ENCODE assay signal across 33 cellular contexts in the genomic region with DNA sequence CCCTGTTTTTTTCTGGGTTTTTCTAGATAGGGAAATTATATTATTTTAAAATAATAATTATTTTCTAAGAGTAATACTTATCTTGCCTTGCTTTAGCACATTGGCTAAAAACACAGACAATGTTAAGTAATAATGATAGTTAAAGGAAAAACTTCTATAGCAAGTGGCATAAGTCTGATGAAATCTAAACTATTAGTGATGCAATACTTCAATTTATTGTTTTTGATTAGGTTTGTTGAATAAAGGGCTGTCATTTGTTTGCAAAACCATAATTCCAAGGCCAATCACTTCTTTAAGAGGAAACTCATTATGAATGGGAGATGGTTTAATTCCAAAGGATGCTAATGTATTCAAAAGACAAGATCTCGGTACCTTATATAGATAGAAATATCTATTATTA.
DNase-seq lines count a peak whose midpoint lies in the region; ATAC-seq, FAIRE-seq and TF ChIP-seq lines count a peak whose summit lies in the region.
"Had no signal": no experiment of that assay in that cellular context is flagged by ENCODE, and none has a peak within 500 bp of the region (broad histone marks: within the 10 kb centered on the region; RNA-seq: fewer than 3 reads in every experiment).

No MANE protein-coding gene starts in this region.

- DNase-seq in HepG2 (ENCODE audit: low spot score) (no peak), right lobe of liver (no peak), IMR-90 (no peak), K562 (ENCODE audit: extremely low read depth in 1 of 4, low spot score in 3 of 4) (no peak), ascending aorta (ENCODE audit: low spot score in 2 of 2) (no peak)
- DNase-seq in activated CD4-positive, alpha-beta T cell treated with anti-CD3 and anti-CD28 coated beads for 4 hours: no peak
- DNase-seq: 8988T; ACHN; AML-193; BE2C; C1 segment of cervical spinal cord; Caco-2; Calu3; CD4-positive, alpha-beta memory T cell; CD4-positive, alpha-beta T cell; CD4-positive, CD25-positive, alpha-beta regulatory T cell; CD8-positive, alpha-beta memory T cell; CD8-positive, alpha-beta T cell; COR-L47; DMS 273 treated with DMSO at 0.1 percent for 48 hours; DMS153; DMS53; DMS79; DMS79 treated with DMSO at 0.1 percent for 48 hours; DND-41; EL had no signal

- H2BK120ac ChIP-seq in IMR-90 (ENCODE audit: low read depth, low read length): no peak overlapping the region

- H3K14ac ChIP-seq in IMR-90 (replicated peaks; ENCODE audit: low read depth, low read length): no peak overlapping the region

- H3K9me1 ChIP-seq in IMR-90 (ENCODE audit: insufficient read depth, low read length) (no peaks in the 10 kb centered on the region), K562 (ENCODE audit: control insufficient read depth, insufficient read depth, low read length) (no peaks in the 10 kb centered on the region)

- TF ChIP-seq POLR2A in HepG2 (IDR thresholded peaks at IDR 0.05; ENCODE audit: insufficient read depth in 1 of 2, low read depth in 2 of 2, low read length in 2 of 2) (no peak), right lobe of liver (IDR thresholded peaks at IDR 0.05) (no peak), IMR-90 (IDR thresholded peaks at IDR 0.05; ENCODE audit: low read depth, low read length) (no peak), K562 (conservative IDR thresholded peaks at IDR 0.05) (no peak)

- H2BK20ac ChIP-seq in IMR-90 (ENCODE audit: low read depth, low read length): no peak overlapping the region

- no peak overlapping the region for H2BK5ac ChIP-seq in IMR-90 (ENCODE audit: low read depth, low read length, poor library complexity, severe bottlenecking)

- no peaks in the 10 kb centered on the region for H4K20me1 ChIP-seq in HepG2 (ENCODE audit: insufficient read depth, low read length)
- H4K20me1 ChIP-seq in IMR-90 (ENCODE audit: insufficient read depth, low read length): no peaks in the 10 kb centered on the region
- H4K20me1 ChIP-seq in K562 (replicated peaks; ENCODE audit: control insufficient read depth, insufficient read depth, low read length): no peaks in the 10 kb centered on the region
- H4K20me1 ChIP-seq: BLaER1; BLaER1 treated with 17β-estradiol and CSF1 and Interleukin-3, amounts not matched to agents 10 nM and 100 nM had no signal

- CTCF ChIA-PET in HepG2 (lab: Yijun Ruan, JAX; ENCODE audit: low intra/inter-chr PET ratio, low total read pairs): no interaction called here
- CTCF ChIA-PET in IMR-90 (lab: Yijun Ruan, JAX): no interaction called here
- CTCF ChIA-PET in K562 (lab: Yijun Ruan, JAX; ENCODE audit: low intra/inter-chr PET ratio): no interaction called here

- H3K4ac ChIP-seq in IMR-90 (ENCODE audit: low read depth, low read length): no peak overlapping the region

- H3K9ac ChIP-seq in HepG2 (ENCODE audit: insufficient read depth, low read depth, low read length) (no peak overlapping the region), IMR-90 (ENCODE audit: low read depth, low read length) (no peak overlapping the region), K562 (ENCODE audit: insufficient read depth in 1 of 2, low read depth in 2 of 2, low read length in 2 of 2) (no peak overlapping the region)
- H3K9ac ChIP-seq: BLaER1; BLaER1 treated with 17β-estradiol and CSF1 and Interleukin-3, amounts not matched to agents 10 nM and 100 nM had no signal

- H3K27me3 ChIP-seq in HepG2 (ENCODE audit: control insufficient read depth in 1 of 2, insufficient read depth in 2 of 2, low read length in 2 of 2) (no peaks in the 10 kb centered on the region), right lobe of liver (no peaks in the 10 kb centered on the region), IMR-90 (ENCODE audit: control insufficient read depth, insufficient read depth, low read length) (peaks cover 2% of the 10 kb centered on the region; the same call in 1 of the 2 replicates), K562 (ENCODE audit: control insufficient read depth in 2 of 2, insufficient read depth in 2 of 2, low read length in 2 of 2) (no peaks in the 10 kb centered on the region), ascending aorta (no peaks in the 10 kb centered on the region)
- H3K27me3 ChIP-seq: BLaER1; BLaER1 treated with 17β-estradiol and CSF1 and Interleukin-3, amounts not matched to agents 10 nM and 100 nM had no signal

- ATAC-seq in HepG2 (no peak), right lobe of liver (no peak), IMR-90 (ENCODE audit: low read depth) (no peak), K562 (no peak)
- ATAC-seq: A549; CD8-positive, alpha-beta T cell had no signal

- no peaks in the 10 kb centered on the region for H3K9me3 ChIP-seq in HepG2 (ENCODE audit: low read length)
- H3K9me3 ChIP-seq in right lobe of liver: no peaks in the 10 kb centered on the region
- no peaks in the 10 kb centered on the region for H3K9me3 ChIP-seq in IMR-90 (ENCODE audit: control insufficient read depth, insufficient read depth, low read length)
- no peaks in the 10 kb centered on the region; the same call in 1 of the 2 replicates for H3K9me3 ChIP-seq in K562 (replicated peaks; ENCODE audit: control insufficient read depth, insufficient read depth, low read depth, low read length)
- no peaks in the 10 kb centered on the region for H3K9me3 ChIP-seq in ascending aorta
- H3K9me3 ChIP-seq: A549; BE2C; BLaER1; BLaER1 treated with 17β-estradiol and CSF1 and Interleukin-3, amounts not matched to agents 10 nM and 100 nM; Caco-2 had no signal

- 3% methylated on average over 1 of the region's 1 CpG for WGBS in HepG2 (ENCODE audit: low lambda C conversion rate)
- WGBS in right lobe of liver (ENCODE audit: insufficient coverage, low coverage, low lambda C conversion rate, missing lambda C conversion rate): 86% methylated on average over 1 of the region's 1 CpG
- WGBS in IMR-90 (ENCODE audit: extremely low coverage in 2 of 2, insufficient read length in 1 of 2), 2 experiments: no CpG with 5 or more reads among the region's 1 CpG
- 0% methylated on average over 1 of the region's 1 CpG for WGBS in K562 (ENCODE audit: insufficient coverage, low coverage, missing lambda C conversion rate)

- H3K27ac ChIP-seq in HepG2 (ENCODE audit: extremely low read length, insufficient read depth, low read length) (no peak overlapping the region), right lobe of liver (no peak overlapping the region), IMR-90 (ENCODE audit: insufficient read depth, low read length) (no peak overlapping the region), K562 (ENCODE audit: extremely low read depth, low read depth, low read length) (no peak overlapping the region), ascending aorta (no peak overlapping the region)
- H3K27ac ChIP-seq: 22Rv1; A549; BLaER1; BLaER1 treated with 17β-estradiol and CSF1 and Interleukin-3, amounts not matched to agents 10 nM and 100 nM; C4-2B had no signal

- H3K36me3 ChIP-seq in HepG2 (replicated peaks in 1 of 2; ENCODE audit: control insufficient read depth in 1 of 2, insufficient read depth in 2 of 2, low read length in 2 of 2) (no peaks in the 10 kb centered on the region), right lobe of liver (no peaks in the 10 kb centered on the region), IMR-90 (ENCODE audit: control insufficient read depth, insufficient read depth, low read length) (no peaks in the 10 kb centered on the region), K562 (ENCODE audit: control insufficient read depth, insufficient read depth, low read length) (no peaks in the 10 kb centered on the region), ascending aorta (no peaks in the 10 kb centered on the region)
- H3K36me3 ChIP-seq: BE2C; BLaER1; BLaER1 treated with 17β-estradiol and CSF1 and Interleukin-3, amounts not matched to agents 10 nM and 100 nM had no signal

- intact Hi-C loops in HepG2 (cut with micrococcal nuclease; ENCODE audit: unreplicated experiment): no loop called here
- intact Hi-C loops in right lobe of liver (cut with DNase I): no loop called here
- intact Hi-C loops in IMR-90 (cut with micrococcal nuclease): no loop called here
- intact Hi-C loops in K562 (cut with micrococcal nuclease): no loop called here
- intact Hi-C loops in ascending aorta (cut with DNase I): no loop called here

- no peak overlapping the region for H2BK15ac ChIP-seq in IMR-90 (ENCODE audit: low read depth, low read length)

- H4K5ac ChIP-seq in IMR-90 (ENCODE audit: low read depth, low read length): no peak overlapping the region

- TF ChIP-seq EP300 in HepG2 (IDR thresholded peaks at IDR 0.05; ENCODE audit: low read depth in 2 of 2, low read length in 2 of 2) (no peak), HepG2 (CRISPR knock-in tag; IDR thresholded peaks at IDR 0.05; ENCODE audit: borderline replicate concordance) (no peak), K562 (IDR thresholded peaks at IDR 0.05; ENCODE audit: low read length) (no peak)

- no peak for TF ChIP-seq CTCF in HepG2 (CRISPR knock-in tag; IDR thresholded peaks at IDR 0.05)
- TF ChIP-seq CTCF in right lobe of liver (IDR thresholded peaks at IDR 0.05): no peak
- no peak for TF ChIP-seq CTCF in IMR-90 (conservative IDR thresholded peaks at IDR 0.05; ENCODE audit: low read depth, low read length)
- no peak for TF ChIP-seq CTCF in K562 (IDR thresholded peaks at IDR 0.05 in 2 of 3, conservative IDR thresholded peaks at IDR 0.05 in 1 of 3; ENCODE audit: insufficient read depth in 2 of 3, low read depth in 1 of 3, low read length in 3 of 3)
- TF ChIP-seq CTCF in ascending aorta (IDR thresholded peaks at IDR 0.05): no peak

- BruUV-seq in HepG2 (replicated peaks; lab: Mats Ljungman, UMichigan) (no TSS peak), IMR-90 (replicated peaks; lab: Mats Ljungman, UMichigan) (no TSS peak), K562 (replicated peaks; lab: Mats Ljungman, UMichigan) (no TSS peak)

- H3K18ac ChIP-seq in IMR-90 (ENCODE audit: low read depth, low read length): no peak overlapping the region

- no peak overlapping the region for H2AK5ac ChIP-seq in IMR-90 (ENCODE audit: low read depth, low read length)

- no peak overlapping the region for H3K56ac ChIP-seq in IMR-90 (ENCODE audit: extremely low read depth, insufficient read depth, low read length)

- no peak overlapping the region for H4K8ac ChIP-seq in IMR-90 (ENCODE audit: low read depth in 2 of 2, low read length in 2 of 2)

- H2AFZ ChIP-seq in HepG2 (ENCODE audit: low read length) (no peak overlapping the region), IMR-90 (replicated peaks; ENCODE audit: low read length, poor library complexity) (no peak overlapping the region), K562 (ENCODE audit: low read depth, low read length) (no peak overlapping the region)

- TF ChIP-seq RAD21 in HepG2 (CRISPR knock-in tag; IDR thresholded peaks at IDR 0.05) (no peak), IMR-90 (IDR thresholded peaks at IDR 0.05; ENCODE audit: low read length) (no peak), K562 (CRISPR knock-in tag; conservative IDR thresholded peaks at IDR 0.05 in 1 of 2, IDR thresholded peaks at IDR 0.05 in 1 of 2) (no peak)

- no peak overlapping the region for H4K91ac ChIP-seq in IMR-90 (ENCODE audit: insufficient read depth, low read depth, low read length)

- H3K79me2 ChIP-seq in HepG2 (ENCODE audit: insufficient read depth, low read length): no peaks in the 10 kb centered on the region
- no peaks in the 10 kb centered on the region for H3K79me2 ChIP-seq in K562 (ENCODE audit: control insufficient read depth, insufficient read depth, low read length)

- FAIRE-seq in HepG2 (lab: Jason Lieb, UNC) (no peak), K562 (lab: Jason Lieb, UNC) (no peak)
- FAIRE-seq: A204.1, A549, D721Med had no signal

- in situ Hi-C loops in HepG2 (cut with HindIII; ENCODE audit: extremely low pct_ligation_motif_present, low pct_unique_long_range_greater_than_20kb): no loop called here
- in situ Hi-C loops in IMR-90 (cut with MboI; ENCODE audit: low sequenced_read_pairs): no loop called here
- in situ Hi-C loops in K562 (cut with MboI): no loop called here

- no peak overlapping the region for H3K4me3 ChIP-seq in HepG2 (replicated peaks in 1 of 3; ENCODE audit: insufficient read depth in 1 of 3, low read depth in 2 of 3, low read length in 3 of 3)
- no peak overlapping the region for H3K4me3 ChIP-seq in right lobe of liver
- no peak overlapping the region for H3K4me3 ChIP-seq in IMR-90 (ENCODE audit: insufficient read depth, low read depth, low read length)
- no peak overlapping the region for H3K4me3 ChIP-seq in K562
- no peak overlapping the region for H3K4me3 ChIP-seq in ascending aorta
- H3K4me3 ChIP-seq: A549; BLaER1; BLaER1 treated with 17β-estradiol and CSF1 and Interleukin-3, amounts not matched to agents 10 nM and 100 nM had no signal

- H3K4me2 ChIP-seq in HepG2 (ENCODE audit: low read depth, low read length): no peak overlapping the region
- H3K4me2 ChIP-seq in IMR-90 (ENCODE audit: low read depth, low read length): no peak overlapping the region
- no peak overlapping the region for H3K4me2 ChIP-seq in K562 (ENCODE audit: insufficient read depth, low read length)
- H3K4me2 ChIP-seq: A549; BLaER1; BLaER1 treated with 17β-estradiol and CSF1 and Interleukin-3, amounts not matched to agents 10 nM and 100 nM had no signal

- H3K23ac ChIP-seq in IMR-90 (ENCODE audit: low read depth, low read length): no peak overlapping the region

- H3K4me1 ChIP-seq in HepG2 (ENCODE audit: insufficient read depth, low read length) (no peaks in the 10 kb centered on the region), right lobe of liver (no peaks in the 10 kb centered on the region), IMR-90 (ENCODE audit: control insufficient read depth, insufficient read depth, low read length) (peaks cover 2% of the 10 kb centered on the region), K562 (replicated peaks in 1 of 2; ENCODE audit: control insufficient read depth in 2 of 2, insufficient read depth in 2 of 2, low read length in 2 of 2) (no peaks in the 10 kb centered on the region), ascending aorta (no peaks in the 10 kb centered on the region)
- H3K4me1 ChIP-seq: A549, BE2C, BLaER1, Caco-2 had no signal

- dilution Hi-C loops in IMR-90 (cut with HindIII; ENCODE audit: low sequenced_read_pairs, unreplicated experiment): no loop called here

- no peaks in the 10 kb centered on the region for H3K79me1 ChIP-seq in IMR-90 (ENCODE audit: low read depth in 1 of 2, low read length in 2 of 2)

- H2AK9ac ChIP-seq in IMR-90 (replicated peaks; ENCODE audit: low read depth, low read length, poor library complexity): no peak overlapping the region

- POLR2A ChIA-PET in HepG2 (lab: Yijun Ruan, JAX) (no interaction called here), IMR-90 (lab: Charles Lee; ENCODE audit: unreplicated experiment) (no interaction called here), K562 (lab: Yijun Ruan, JAX) (no interaction called here)
